In genomic region chr5:127030259-127031146, GRCh38 we compare ENCODE assay signal across 8 cellular contexts. TPM values are rescaled to one million over a fixed set of nuclear protein-coding genes. Genes with fewer than 3 reads are reported as not detected.
DNase-seq lines count a peak whose midpoint lies in the region; ATAC-seq lines count a peak whose summit lies in the region.

TSS of gene MARCHF3 (minus strand) at chr5:127030558. CDS start at chr5:126918171, 112,387 bp downstream.

- H3K4me3 ChIP-seq in BLaER1 treated with 17β-estradiol and CSF1 and Interleukin-3, amounts not matched to agents 10 nM and 100 nM = peak within 1 kb of the TSS; percentile 78 to 98 (median 87)

- H3K36me3 ChIP-seq in BLaER1 treated with 17β-estradiol and CSF1 and Interleukin-3, amounts not matched to agents 10 nM and 100 nM = no peaks in the 10 kb centered on the region

- H3K27ac ChIP-seq in BLaER1 treated with 17β-estradiol and CSF1 and Interleukin-3, amounts not matched to agents 10 nM and 100 nM = peak within 1 kb of the TSS; percentile 59 to 90 (median 87); a peak in 21 of 22 replicates

- CTCF ChIA-PET in activated CD4-positive, alpha-beta T cell treated with anti-CD3 and anti-CD28 coated beads, Interleukin-2, amount 10 ng/mL, durations not matched to agents 7 days and 5 days (lab: Charles Lee) = interaction anchor here (1.1 kb wide), 1 partner anchor 28 kb away, joined by 3 read pairs; no protein-coding TSS in a partner anchor

- peaks cover 0 to 47% (median 8%) of the 10 kb centered on the region in 11 experiments; a peak in 8 of 22 replicates for H4K20me1 ChIP-seq in BLaER1 treated with 17β-estradiol and CSF1 and Interleukin-3, amounts not matched to agents 10 nM and 100 nM

- peak within 1 kb of the TSS; percentile 87 to 96 (median 89) for H3K9ac ChIP-seq in BLaER1 treated with 17β-estradiol and CSF1 and Interleukin-3, amounts not matched to agents 10 nM and 100 nM

- peaks cover 37% of the 10 kb centered on the region for H3K27me3 Mint-ChIP-seq in activated CD4-positive, alpha-beta T cell treated with anti-CD3 and anti-CD28 coated beads, Interleukin-2, amount 10 ng/mL, durations not matched to agents 7 days and 5 days

- H3K9me3 ChIP-seq in BLaER1 treated with 17β-estradiol and CSF1 and Interleukin-3, amounts not matched to agents 10 nM and 100 nM (replicated peaks in 1 of 11) = no peaks in the 10 kb centered on the region

- H3K4me3 Mint-ChIP-seq in activated CD4-positive, alpha-beta T cell treated with anti-CD3 and anti-CD28 coated beads, Interleukin-2, amount 10 ng/mL, durations not matched to agents 7 days and 5 days = peak within 1 kb of the TSS; percentile 86

- H3K27ac Mint-ChIP-seq in activated CD4-positive, alpha-beta T cell treated with anti-CD3 and anti-CD28 coated beads, Interleukin-2, amount 10 ng/mL, durations not matched to agents 7 days and 5 days = peak within 1 kb of the TSS; percentile 86

- POLR2A ChIA-PET in activated CD4-positive, alpha-beta T cell treated with anti-CD3 and anti-CD28 coated beads, Interleukin-2, amount 10 ng/mL, durations not matched to agents 7 days and 5 days (lab: Charles Lee) = no interaction called here

- peaks cover 0 to 8% (median 0%) of the 10 kb centered on the region in 11 experiments; a peak in 5 of 22 replicates for H3K27me3 ChIP-seq in BLaER1 treated with 17β-estradiol and CSF1 and Interleukin-3, amounts not matched to agents 10 nM and 100 nM

- no peaks in the 10 kb centered on the region for H3K9me3 Mint-ChIP-seq in activated CD4-positive, alpha-beta T cell treated with anti-CD3 and anti-CD28 coated beads, Interleukin-2, amount 10 ng/mL, durations not matched to agents 7 days and 5 days

- DNase-seq in GM19240 (ENCODE audit: insufficient read length, low spot score) (peak; percentile 80), NCI-H526 (lab: John Stamatoyannopoulos, UW) (peak; percentile 76 to 93), cortex of kidney (lab: John Stamatoyannopoulos, UW) (peak; percentile 57), left kidney (ENCODE audit: low read depth, low spot score) (peak; percentile 98)
- peak; percentile 93 for DNase-seq in activated CD4-positive, alpha-beta T cell treated with anti-CD3 and anti-CD28 coated beads, Interleukin-2, amount 10 ng/mL, durations not matched to agents 7 days and 5 days
- peak; percentile 94 for DNase-seq in stimulated activated CD4-positive, alpha-beta T cell treated with anti-CD3 and anti-CD28 coated beads, Interleukin-1b, Interleukin-23, amount 100 ng/mL, for 48 hours

- H3K4me1 Mint-ChIP-seq in activated CD4-positive, alpha-beta T cell treated with anti-CD3 and anti-CD28 coated beads, Interleukin-2, amount 10 ng/mL, durations not matched to agents 7 days and 5 days = peaks cover 19% of the 10 kb centered on the region

- peak within 1 kb of the TSS; percentile 88 to 98 (median 95) for H3K4me2 ChIP-seq in BLaER1 treated with 17β-estradiol and CSF1 and Interleukin-3, amounts not matched to agents 10 nM and 100 nM

- peaks cover 11 to 54% (median 44%) of the 10 kb centered on the region in 10 experiments for H3K4me1 ChIP-seq in BLaER1 treated with 17β-estradiol and CSF1 and Interleukin-3, amounts not matched to agents 10 nM and 100 nM

- H3K36me3 Mint-ChIP-seq in activated CD4-positive, alpha-beta T cell treated with anti-CD3 and anti-CD28 coated beads, Interleukin-2, amount 10 ng/mL, durations not matched to agents 7 days and 5 days (ENCODE audit: low read depth) = no peaks in the 10 kb centered on the region

- peak; percentile 95 for ATAC-seq in HG03457 (IDR thresholded peaks at IDR 0.05; ENCODE audit: unreplicated experiment)

RNA-seq across cellular contexts. Expression of gene MARCHF3, which starts in this region (rescaled TPM):
- total RNA-seq in activated CD4-positive, alpha-beta T cell treated with anti-CD3 and anti-CD28 coated beads, Interleukin-2, amount 10 ng/mL, durations not matched to agents 7 days and 5 days = 1 to 10 TPM; 1.1 to 1.5 TPM

Comparison
In these comparisons a context has a peak if more than half of its experiments do, and no peak if none do; other contexts are left out.
1. Peak in every context shown above with its lines: DNase-seq, ATAC-seq, H3K4me3 ChIP-seq and H3K27ac ChIP-seq.